Comparison of ENCODE assay signal across 28 cellular contexts in genomic region chr7:4857189-4857588, GRCh38. TPM values are rescaled to one million over a fixed set of nuclear protein-coding genes. Genes with fewer than 3 reads are reported as not detected.
"Had no signal": no experiment of that assay in that cellular context is flagged by ENCODE, and none has a peak within 500 bp of the region (broad histone marks: within the 10 kb centered on the region; RNA-seq: fewer than 3 reads in every experiment).

No MANE protein-coding gene starts in this region.

- H3K27ac ChIP-seq: brain microvascular endothelial cell had no signal

- FAIRE-seq: TTC549 had no signal

- H3K9me3 ChIP-seq: MG63 had no signal

- H3K36me3 ChIP-seq: brain microvascular endothelial cell, MG63 had no signal

- H3K4me3 ChIP-seq: MG63 had no signal

- DNase-seq: activated CD4-positive, alpha-beta T cell treated with anti-CD3 and anti-CD28 coated beads for 1 hour; activated CD4-positive, alpha-beta T cell treated with anti-CD3 and anti-CD28 coated beads, Interleukin-2, amount 10 ng/mL, durations not matched to agents 24 days and 14 days; activated CD4-positive, alpha-beta T cell treated with anti-CD3 and anti-CD28 coated beads, Interleukin-2, amount 50 U/mL, for 4 hours; activated CD4-positive, CD25-positive, alpha-beta regulatory T cell; activated CD8-positive, alpha-beta T cell treated with anti-CD3 and anti-CD28 coated beads for 36 hours; activated effector memory CD4-positive, alpha-beta T cell treated with anti-CD3 and anti-CD28 coated beads, Interleukin-2, amount 50 U/mL, for 16 hours; activated naive CD4-positive, alpha-beta T cell; activated naive CD4-positive, alpha-beta T cell treated with anti-CD3 and anti-CD28 coated beads, Interleukin-2, amount 50 U/mL, for 16 hours; activated naive CD8-positive, alpha-beta T cell treated with anti-CD3 and anti-CD28 coated beads for 36 hours; activated T-cell treated with anti-CD3 and anti-CD28 coated beads, Interleukin-2, amount 50 U/mL, for 1 hour; activated T-cell treated with anti-CD3 and anti-CD28 coated beads, Interleukin-2, amount 50 U/mL, for 72 hours; amniotic stem cell; aorta; brain microvascular endothelial cell; central memory CD4-positive, alpha-beta T cell; Kasumi-1; KG1; MG63; MV-4-11; NCI-H1092; NCI-H1436 treated with DMSO at 0.1 percent for 48 hours; NCI-H1694 treated with DMSO at 0.1 percent for 48 hours; NCI-H345; NK-92 treated with Interleukin-12 subunit alpha and Interleukin-12 subunit beta, amount 100 ng/mL, for 24 hours; Right ventricle myocardium superior had no signal

- ATAC-seq: activated CD8-positive, alpha-beta T cell treated with anti-CD3 and anti-CD28 coated beads for 36 hours; activated T-cell treated with anti-CD3 and anti-CD28 coated beads, Interleukin-2, amount 50 U/mL, for 72 hours; activated T-helper 17 cell treated with anti-CD3 and anti-CD28 coated beads, Interleukin-2, amount 50 U/mL, for 72 hours had no signal

- H3K27me3 ChIP-seq: brain microvascular endothelial cell, MG63 had no signal

RNA-seq across cellular contexts. Expression of gene PAPOLB, which starts 4.6 kb away (rescaled TPM):
- total RNA-seq: activated CD4-positive, alpha-beta T cell treated with anti-CD3 and anti-CD28 coated beads, Interleukin-2, amount 10 ng/mL, durations not matched to agents 24 days and 14 days; activated CD8-positive, alpha-beta memory T cell treated with anti-CD3 and anti-CD28 coated beads for 36 hours; activated CD8-positive, alpha-beta T cell treated with anti-CD3 and anti-CD28 coated beads for 36 hours; activated T-helper 17 cell treated with anti-CD3 and anti-CD28 coated beads, Interleukin-2, amount 50 U/mL, for 72 hours had no signal
